ENCODE assay signal across 14 cellular contexts in the genomic region with DNA sequence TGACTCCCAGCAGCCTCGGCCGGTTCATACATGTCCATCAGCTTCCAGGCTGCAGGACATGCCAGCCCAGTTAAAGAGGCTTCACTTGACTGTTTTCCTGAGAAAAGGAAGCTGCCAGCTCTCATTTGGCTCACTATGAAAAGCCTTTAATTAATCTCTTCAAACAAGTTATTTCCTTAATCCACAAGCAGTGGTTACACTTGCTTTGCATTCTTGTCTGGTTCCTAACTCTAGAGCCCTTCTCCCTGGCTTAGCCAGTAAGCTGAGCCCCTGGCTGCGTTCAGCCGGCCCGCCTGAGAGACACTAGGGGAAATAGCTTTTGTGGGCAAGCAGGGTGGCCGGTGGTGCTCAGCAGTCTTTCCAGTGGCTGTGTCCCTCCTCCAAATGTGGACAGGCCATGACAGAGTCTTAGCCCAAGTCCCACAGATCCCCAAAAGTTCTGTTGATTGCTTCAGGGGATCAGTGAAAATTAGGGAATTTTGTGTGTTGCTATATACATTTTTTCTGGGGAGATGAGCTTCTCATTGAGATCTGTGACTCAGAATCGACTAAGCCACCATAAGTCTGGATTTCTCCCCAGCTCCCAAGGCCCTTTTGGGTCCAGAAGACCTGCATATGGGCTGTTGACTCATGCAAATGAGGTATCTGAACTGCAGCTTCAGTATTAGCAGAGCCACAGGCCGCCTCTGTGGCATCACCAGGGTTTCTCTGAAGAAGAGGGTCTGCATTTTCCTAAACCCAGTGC.
"Had no signal": no experiment of that assay in that cellular context is flagged by ENCODE, and none has a peak within 500 bp of the region (broad histone marks: within the 10 kb centered on the region; RNA-seq: fewer than 3 reads in every experiment).

No MANE protein-coding gene starts in this region.

- H3K27ac ChIP-seq: prostate gland, testis had no signal

- H3K27ac Mint-ChIP-seq: activated CD4-positive, alpha-beta memory T cell treated with anti-CD3 and anti-CD28 coated beads for 36 hours; activated naive CD4-positive, alpha-beta T cell treated with anti-CD3 and anti-CD28 coated beads, Interleukin-2, amount 10 ng/mL, durations not matched to agents 7 days and 5 days; naive thymus-derived CD4-positive, alpha-beta T cell had no signal

- H3K27me3 Mint-ChIP-seq: activated CD4-positive, alpha-beta memory T cell treated with anti-CD3 and anti-CD28 coated beads for 36 hours; activated naive CD4-positive, alpha-beta T cell treated with anti-CD3 and anti-CD28 coated beads, Interleukin-2, amount 10 ng/mL, durations not matched to agents 7 days and 5 days; naive thymus-derived CD4-positive, alpha-beta T cell; stimulated activated naive CD8-positive, alpha-beta T cell treated with anti-CD3 and anti-CD28 coated beads, Interleukin-15, amount 100 ng/mL, for 72 hours had no signal

- H3K4me3 ChIP-seq: prostate gland, testis had no signal

- H3K4me1 ChIP-seq: prostate gland, testis had no signal

- DNase-seq: activated CD4-positive, alpha-beta memory T cell treated with anti-CD3 and anti-CD28 coated beads for 36 hours; activated CD4-positive, alpha-beta T cell treated with anti-CD3 and anti-CD28 coated beads for 1 hour; activated CD8-positive, alpha-beta memory T cell treated with anti-CD3 and anti-CD28 coated beads, Interleukin-2, amount 50 U/mL, for 4 hours; activated naive CD4-positive, alpha-beta T cell treated with anti-CD3 and anti-CD28 coated beads, Interleukin-2, amount 10 ng/mL, durations not matched to agents 7 days and 5 days; central memory CD4-positive, alpha-beta T cell; effector memory CD4-positive, alpha-beta T cell; immature natural killer cell; left colon; naive thymus-derived CD4-positive, alpha-beta T cell; stimulated activated CD4-positive, alpha-beta T cell treated with anti-CD3 and anti-CD28 coated beads, Interleukin-15, amount 100 ng/mL, for 24 hours; stimulated activated CD4-positive, alpha-beta T cell treated with anti-CD3 and anti-CD28 coated beads, Interleukin-4, amount 100 ng/mL, for 4 hours; stimulated activated naive CD8-positive, alpha-beta T cell treated with anti-CD3 and anti-CD28 coated beads, Interleukin-15, amount 100 ng/mL, for 72 hours; testis had no signal

- ATAC-seq: left colon; naive thymus-derived CD4-positive, alpha-beta T cell; stimulated activated naive CD8-positive, alpha-beta T cell treated with anti-CD3 and anti-CD28 coated beads, Interleukin-15, amount 100 ng/mL, for 72 hours had no signal

- H3K4me3 Mint-ChIP-seq: activated CD4-positive, alpha-beta memory T cell treated with anti-CD3 and anti-CD28 coated beads for 36 hours; activated naive CD4-positive, alpha-beta T cell treated with anti-CD3 and anti-CD28 coated beads, Interleukin-2, amount 10 ng/mL, durations not matched to agents 7 days and 5 days; immature natural killer cell; naive thymus-derived CD4-positive, alpha-beta T cell; stimulated activated naive CD8-positive, alpha-beta T cell treated with anti-CD3 and anti-CD28 coated beads, Interleukin-15, amount 100 ng/mL, for 72 hours had no signal

- H3K9me3 ChIP-seq: prostate gland, testis had no signal

- H3K36me3 ChIP-seq: prostate gland had no signal

- H3K9me3 Mint-ChIP-seq: activated CD4-positive, alpha-beta memory T cell treated with anti-CD3 and anti-CD28 coated beads for 36 hours; activated naive CD4-positive, alpha-beta T cell treated with anti-CD3 and anti-CD28 coated beads, Interleukin-2, amount 10 ng/mL, durations not matched to agents 7 days and 5 days; immature natural killer cell; naive thymus-derived CD4-positive, alpha-beta T cell; stimulated activated naive CD8-positive, alpha-beta T cell treated with anti-CD3 and anti-CD28 coated beads, Interleukin-15, amount 100 ng/mL, for 72 hours had no signal

- H3K27me3 ChIP-seq: testis had no signal
